ENCODE assay signal across 14 cellular contexts in genomic region chr1:198775606-198776005, GRCh38.
DNase-seq lines count a peak whose midpoint lies in the region; TF ChIP-seq lines count a peak whose summit lies in the region.
"Had no signal": no experiment of that assay in that cellular context is flagged by ENCODE, and none has a peak within 500 bp of the region (broad histone marks: within the 10 kb centered on the region; RNA-seq: fewer than 3 reads in every experiment).

No MANE protein-coding gene starts in this region.

- H3K27ac ChIP-seq in dorsolateral prefrontal cortex, result peak overlapping the region in 45 of 59 donors; percentile 5 to 87 (median 62)
- peak overlapping the region; percentile 84 for H3K27ac ChIP-seq in neutrophil
- H3K27ac ChIP-seq in Karpas-422 (ENCODE audit: low read length), result no peak overlapping the region

- no peak overlapping the region for H3K4me3 ChIP-seq in dorsolateral prefrontal cortex
- no peak overlapping the region for H3K4me3 ChIP-seq in neutrophil (ENCODE audit: low read depth in 1 of 2, low read length in 1 of 2)
- H3K4me3 ChIP-seq in Karpas-422 (ENCODE audit: low read length), result no peak overlapping the region
- H3K4me3 ChIP-seq: right lobe of liver had no signal

- peaks cover 3% of the 10 kb centered on the region for H3K36me3 Mint-ChIP-seq in activated CD4-positive, alpha-beta T cell treated with anti-CD3 and anti-CD28 coated beads, Interleukin-2, amount 10 ng/mL, durations not matched to agents 7 days and 5 days (ENCODE audit: low read depth)

- no peak overlapping the region for H3K27ac Mint-ChIP-seq in activated CD4-positive, alpha-beta T cell treated with anti-CD3 and anti-CD28 coated beads, Interleukin-2, amount 10 ng/mL, durations not matched to agents 7 days and 5 days

- H3K27me3 Mint-ChIP-seq in activated CD4-positive, alpha-beta T cell treated with anti-CD3 and anti-CD28 coated beads, Interleukin-2, amount 10 ng/mL, durations not matched to agents 7 days and 5 days, result no peaks in the 10 kb centered on the region
- H3K27me3 Mint-ChIP-seq: dendritic cell treated with granulocyte-macrophage colony-stimulating factor and Interleukin-4, amounts not matched to agents 40 ng/mL and 50 ng/mL, for 4 days had no signal

- H3K27me3 ChIP-seq in dorsolateral prefrontal cortex, result no peaks in the 10 kb centered on the region
- no peaks in the 10 kb centered on the region for H3K27me3 ChIP-seq in neutrophil
- no peaks in the 10 kb centered on the region for H3K27me3 ChIP-seq in Karpas-422 (ENCODE audit: low read length)
- H3K27me3 ChIP-seq: BE2C, right lobe of liver had no signal

- H3K4me1 ChIP-seq in neutrophil (ENCODE audit: control insufficient read depth in 1 of 2, insufficient read depth in 1 of 2, low read depth in 1 of 2, low read length in 1 of 2) (peaks cover 45 to 54% of the 10 kb centered on the region in 2 experiments), Karpas-422 (ENCODE audit: low read length) (peaks cover 7% of the 10 kb centered on the region)
- H3K4me1 ChIP-seq: BE2C, right lobe of liver had no signal

- H3K4me1 Mint-ChIP-seq in activated CD4-positive, alpha-beta T cell treated with anti-CD3 and anti-CD28 coated beads, Interleukin-2, amount 10 ng/mL, durations not matched to agents 7 days and 5 days, result peaks cover 15% of the 10 kb centered on the region

- no peaks in the 10 kb centered on the region for H3K36me3 ChIP-seq in neutrophil
- H3K36me3 ChIP-seq in Karpas-422 (ENCODE audit: insufficient read depth, low read length), result no peaks in the 10 kb centered on the region
- H3K36me3 ChIP-seq: BE2C, right lobe of liver had no signal

- no peak for TF ChIP-seq CTCF in dorsolateral prefrontal cortex (IDR thresholded peaks at IDR 0.05 in 54 of 56, conservative IDR thresholded peaks at IDR 0.05 in 2 of 56; ENCODE audit: low read depth in 1 of 56, partially characterized antibody in 56 of 56)
- TF ChIP-seq CTCF in neutrophil (IDR thresholded peaks at IDR 0.05), result no peak

- intact Hi-C loops in dorsolateral prefrontal cortex (cut with DNase I), result loop anchor here (5.0 to 10.0 kb wide), 3 partner anchors 72 to 159 kb away; no protein-coding TSS in a partner anchor

- H3K79me2 ChIP-seq in Karpas-422 (ENCODE audit: low read length), result no peaks in the 10 kb centered on the region

- POLR2A ChIA-PET in activated CD4-positive, alpha-beta T cell treated with anti-CD3 and anti-CD28 coated beads, Interleukin-2, amount 10 ng/mL, durations not matched to agents 7 days and 5 days (lab: Charles Lee), result no interaction called here

- peaks cover 2% of the 10 kb centered on the region for H3K9me3 Mint-ChIP-seq in activated CD4-positive, alpha-beta T cell treated with anti-CD3 and anti-CD28 coated beads, Interleukin-2, amount 10 ng/mL, durations not matched to agents 7 days and 5 days
- H3K9me3 Mint-ChIP-seq: dendritic cell treated with granulocyte-macrophage colony-stimulating factor and Interleukin-4, amounts not matched to agents 40 ng/mL and 50 ng/mL, for 4 days had no signal

- H3K9me3 ChIP-seq in neutrophil (no peaks in the 10 kb centered on the region), Karpas-422 (ENCODE audit: low read length) (no peaks in the 10 kb centered on the region)
- H3K9me3 ChIP-seq: BE2C, right lobe of liver had no signal

- peak; percentile 57 for DNase-seq in Daoy (ENCODE audit: low read depth)
- DNase-seq in NCI-H446 (lab: John Stamatoyannopoulos, UW), result peak; percentile 53 to 86
- DNase-seq in dorsolateral prefrontal cortex, result no peak
- no peak for DNase-seq in NCI-H226
- no peak for DNase-seq in NCI-H1105 treated with DMSO at 0.1 percent for 48 hours (lab: John Stamatoyannopoulos, UW)
- no peak for DNase-seq in Karpas-422
- no peak for DNase-seq in activated CD4-positive, alpha-beta T cell treated with anti-CD3 and anti-CD28 coated beads, Interleukin-2, amount 10 ng/mL, durations not matched to agents 7 days and 5 days
- DNase-seq: activated CD8-positive, alpha-beta memory T cell treated with anti-CD3 and anti-CD28 coated beads for 24 hours; activated naive CD4-positive, alpha-beta T cell; BE2C; NCI-H1694; right lobe of liver had no signal

- CTCF ChIA-PET in activated CD4-positive, alpha-beta T cell treated with anti-CD3 and anti-CD28 coated beads, Interleukin-2, amount 10 ng/mL, durations not matched to agents 7 days and 5 days (lab: Charles Lee), result interaction anchor here (0.5 to 0.6 kb wide), 2 partner anchors 676 to 1189 kb away, joined by 3 to 4 read pairs; no protein-coding TSS in a partner anchor

- H3K9me2 ChIP-seq in Karpas-422 (replicated peaks; ENCODE audit: insufficient read depth, low read length), result no peaks in the 10 kb centered on the region

- H4K20me1 ChIP-seq in Karpas-422 (ENCODE audit: insufficient read depth, low read depth, low read length), result no peaks in the 10 kb centered on the region

- H2AFZ ChIP-seq in Karpas-422 (ENCODE audit: low read length), result no peak overlapping the region

- H3K9ac ChIP-seq in Karpas-422 (ENCODE audit: low read length), result no peak overlapping the region

- no peak overlapping the region for H3K4me2 ChIP-seq in Karpas-422 (ENCODE audit: low read depth, low read length, poor library complexity, severe bottlenecking)

- H3K4me3 Mint-ChIP-seq in activated CD4-positive, alpha-beta T cell treated with anti-CD3 and anti-CD28 coated beads, Interleukin-2, amount 10 ng/mL, durations not matched to agents 7 days and 5 days, result no peak overlapping the region
- H3K4me3 Mint-ChIP-seq: dendritic cell treated with granulocyte-macrophage colony-stimulating factor and Interleukin-4, amounts not matched to agents 40 ng/mL and 50 ng/mL, for 4 days had no signal

Comparison
In these comparisons a context has a peak if more than half of its experiments do, and no peak if none do; other contexts are left out.
1. DNase-seq: peak in Daoy (single experiment) and NCI-H446 (2 of 2); none in dorsolateral prefrontal cortex (0 of 10), NCI-H226 (single experiment), NCI-H1105 treated with DMSO at 0.1 percent for 48 hours (single experiment), Karpas-422 (single experiment) and activated CD4-positive, alpha-beta T cell treated with anti-CD3 and anti-CD28 coated beads, Interleukin-2, amount 10 ng/mL, durations not matched to agents 7 days and 5 days (single experiment).